In the genomic region with DNA sequence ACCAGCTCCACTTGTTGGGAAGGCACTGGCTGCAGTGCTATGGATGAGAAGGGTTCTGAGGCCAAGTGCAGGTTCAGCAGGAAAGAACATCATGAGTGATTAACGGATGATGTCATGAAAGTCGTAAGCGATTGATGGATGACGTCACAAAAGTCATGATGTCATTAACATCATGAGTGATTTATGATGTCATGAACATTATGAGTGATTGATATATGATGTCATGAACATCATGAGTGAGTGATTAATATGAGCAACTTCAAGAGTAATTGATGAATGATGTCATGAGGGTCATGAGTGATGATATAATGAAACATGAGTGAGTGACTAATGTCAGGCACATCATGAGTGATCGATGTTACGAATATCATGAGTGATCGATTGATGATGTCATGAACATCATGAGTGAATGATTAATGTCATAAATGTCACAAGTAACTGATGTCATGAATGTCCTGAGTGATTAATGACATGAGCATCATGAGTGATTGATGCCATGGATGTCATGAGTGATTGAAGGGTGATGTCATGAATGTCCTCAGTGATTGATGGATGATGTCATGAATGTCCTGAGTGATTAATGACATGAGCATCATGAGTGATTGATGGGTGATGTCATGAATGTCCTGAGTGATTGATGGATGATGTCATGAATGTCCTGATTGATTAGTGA, we compare ENCODE assay signal across 22 cellular contexts.
A peak's percentile ranks its signal among the peaks of the same experiment; 100 is the strongest.
DNase-seq lines count a peak whose midpoint lies in the region; ATAC-seq, FAIRE-seq and TF ChIP-seq lines count a peak whose summit lies in the region.
"Had no signal": no experiment of that assay in that cellular context is flagged by ENCODE, and none has a peak within 500 bp of the region (broad histone marks: within the 10 kb centered on the region; RNA-seq: fewer than 3 reads in every experiment).

No MANE protein-coding gene starts in this region.

- H3K36me3 Mint-ChIP-seq in CD8-positive, alpha-beta T cell = no peaks in the 10 kb centered on the region
- H3K36me3 Mint-ChIP-seq: CD4-positive, CD25-positive, alpha-beta regulatory T cell had no signal

- H4K20me1 ChIP-seq in endothelial cell of umbilical vein (replicated peaks; ENCODE audit: control insufficient read depth, extremely low read depth, insufficient read depth, low read length) = no peaks in the 10 kb centered on the region
- H4K20me1 ChIP-seq: BLaER1 had no signal

- TF ChIP-seq EP300 in A549 (IDR thresholded peaks at IDR 0.05) = no peak
- TF ChIP-seq EP300 in Ishikawa (IDR thresholded peaks at IDR 0.05; ENCODE audit: borderline replicate concordance) = no peak
- TF ChIP-seq EP300 in sigmoid colon (IDR thresholded peaks at IDR 0.05) = no peak

- H3K4me2 ChIP-seq in A549 = no peak overlapping the region
- no peak overlapping the region for H3K4me2 ChIP-seq in endothelial cell of umbilical vein (ENCODE audit: insufficient read depth, low read length)
- H3K4me2 ChIP-seq: BLaER1 had no signal

- peak in 1 of 2 experiments; percentile 5 for DNase-seq in A549 (ENCODE audit: low read depth in 1 of 2, low spot score in 1 of 2)
- DNase-seq in RPMI7951 (ENCODE audit: low read depth) = peak; percentile 7
- no peak for DNase-seq in endothelial cell of umbilical vein (ENCODE audit: low read depth, low spot score)
- no peak for DNase-seq in CD8-positive, alpha-beta T cell
- DNase-seq in sigmoid colon = no peak
- DNase-seq in substantia nigra (lab: John Stamatoyannopoulos, UW) = no peak
- DNase-seq: CD4-positive, CD25-positive, alpha-beta regulatory T cell; KG1; MM.1S; NCI-H1048; NCI-H1417; NCI-H1694; NCI-H2029 treated with DMSO at 0.1 percent for 48 hours; NCI-H226; NCI-H510A; NCI-H69; SHP77 treated with DMSO at 0.1 percent for 48 hours had no signal

- H3K9ac ChIP-seq in endothelial cell of umbilical vein (replicated peaks; ENCODE audit: extremely low read depth, insufficient read depth, low read length) = no peak overlapping the region
- H3K9ac ChIP-seq: BLaER1 had no signal

- H3K9me3 ChIP-seq in A549 (peaks cover 6% of the 10 kb centered on the region; the same call in 2 of the 3 replicates), endothelial cell of umbilical vein (replicated peaks; ENCODE audit: control insufficient read depth, insufficient read depth, low read length) (peaks cover 8% of the 10 kb centered on the region), sigmoid colon (peaks cover 2 to 6% (median 2%) of the 10 kb centered on the region in 4 donors)
- no peaks in the 10 kb centered on the region for H3K9me3 ChIP-seq in CD8-positive, alpha-beta T cell (ENCODE audit: low read length)

- BruUV-seq in endothelial cell of umbilical vein (replicated peaks; lab: Mats Ljungman, UMichigan) = no TSS peak

- H3K79me2 ChIP-seq in endothelial cell of umbilical vein (ENCODE audit: control insufficient read depth, insufficient read depth, low read length) = no peaks in the 10 kb centered on the region

- CTCF ChIA-PET in A549 (lab: Yijun Ruan, JAX) = no interaction called here
- CTCF ChIA-PET in endothelial cell of umbilical vein (lab: Charles Lee) = no interaction called here
- CTCF ChIA-PET in CD8-positive, alpha-beta T cell (lab: Charles Lee) = no interaction called here

- no peak for TF ChIP-seq CTCF in A549 (IDR thresholded peaks at IDR 0.05)
- TF ChIP-seq CTCF in endothelial cell of umbilical vein (IDR thresholded peaks at IDR 0.05; ENCODE audit: extremely low read depth in 1 of 2, insufficient read depth in 1 of 2, low read depth in 1 of 2, low read length in 2 of 2) = no peak
- TF ChIP-seq CTCF in CD8-positive, alpha-beta T cell (IDR thresholded peaks at IDR 0.05) = no peak
- no peak for TF ChIP-seq CTCF in sigmoid colon (IDR thresholded peaks at IDR 0.05)

- H3K27me3 Mint-ChIP-seq in CD8-positive, alpha-beta T cell (ENCODE audit: low read depth) = peaks cover 13% of the 10 kb centered on the region
- H3K27me3 Mint-ChIP-seq: CD4-positive, CD25-positive, alpha-beta regulatory T cell had no signal

- 12% methylated on average over 7 of the region's 7 CpGs for WGBS in A549 (ENCODE audit: missing lambda C conversion rate)
- WGBS in sigmoid colon, 2 donors = 78 to 81% methylated on average over 7 of the region's 7 CpGs

- POLR2A ChIA-PET in A549 (lab: Yijun Ruan, JAX) (no interaction called here), endothelial cell of umbilical vein (lab: Charles Lee) (no interaction called here)
- POLR2A ChIA-PET in CD8-positive, alpha-beta T cell (lab: Charles Lee) = no interaction called here

- no peaks in the 10 kb centered on the region for H3K4me1 Mint-ChIP-seq in CD8-positive, alpha-beta T cell (ENCODE audit: low read depth)
- H3K4me1 Mint-ChIP-seq: CD4-positive, CD25-positive, alpha-beta regulatory T cell had no signal

- H3K36me3 ChIP-seq in endothelial cell of umbilical vein (ENCODE audit: control insufficient read depth in 2 of 2, extremely low read depth in 1 of 2, insufficient read depth in 2 of 2, low read length in 2 of 2) (no peaks in the 10 kb centered on the region), sigmoid colon (peaks cover 0 to 3% (median 0%) of the 10 kb centered on the region in 4 donors)
- H3K36me3 ChIP-seq in CD8-positive, alpha-beta T cell (ENCODE audit: insufficient read depth, low read length) = no peaks in the 10 kb centered on the region
- H3K36me3 ChIP-seq: BLaER1 had no signal

- H3K27ac ChIP-seq in A549 = no peak overlapping the region
- no peak overlapping the region for H3K27ac ChIP-seq in endothelial cell of umbilical vein (ENCODE audit: insufficient read depth, low read depth, low read length)
- no peak overlapping the region for H3K27ac ChIP-seq in CD8-positive, alpha-beta T cell (ENCODE audit: low read depth, low read length)
- H3K27ac ChIP-seq in sigmoid colon = no peak overlapping the region
- no peak overlapping the region for H3K27ac ChIP-seq in substantia nigra (ENCODE audit: low read depth, low read length, poor library complexity, severe bottlenecking)
- H3K27ac ChIP-seq: BLaER1 had no signal

- no peak overlapping the region for H3K27ac Mint-ChIP-seq in CD8-positive, alpha-beta T cell
- H3K27ac Mint-ChIP-seq: CD4-positive, CD25-positive, alpha-beta regulatory T cell had no signal

- dilution Hi-C loops in endothelial cell of umbilical vein (cut with MboI; ENCODE audit: extremely low pct_ligation_motif_present, low sequenced_read_pairs) = no loop called here

- intact Hi-C loops in endothelial cell of umbilical vein (cut with micrococcal nuclease) = no loop called here
- intact Hi-C loops in CD8-positive, alpha-beta T cell (cut with DNase I, micrococcal nuclease) = no loop called here
- intact Hi-C loops in sigmoid colon (cut with DNase I) = no loop called here

- H3K9me1 ChIP-seq in endothelial cell of umbilical vein (replicated peaks; ENCODE audit: control insufficient read depth, extremely low read depth, insufficient read depth, low read length) = no peaks in the 10 kb centered on the region

- FAIRE-seq in A549 (lab: Jason Lieb, UNC) (no peak), endothelial cell of umbilical vein (lab: Jason Lieb, UNC) (no peak)
- FAIRE-seq: D721Med, G401.6 had no signal

- H3K27me3 ChIP-seq in endothelial cell of umbilical vein (ENCODE audit: control insufficient read depth in 2 of 2, insufficient read depth in 2 of 2, low read length in 2 of 2) (no peaks in the 10 kb centered on the region), sigmoid colon (no peaks in the 10 kb centered on the region)
- H3K27me3 ChIP-seq in CD8-positive, alpha-beta T cell (ENCODE audit: insufficient read depth, low read length) = no peaks in the 10 kb centered on the region
- H3K27me3 ChIP-seq: BLaER1 had no signal

- TF ChIP-seq POLR2A in A549 (IDR thresholded peaks at IDR 0.05; ENCODE audit: low read length) (no peak), endothelial cell of umbilical vein (IDR thresholded peaks at IDR 0.05; ENCODE audit: low read depth, low read length) (no peak), sigmoid colon (IDR thresholded peaks at IDR 0.05) (no peak)

- H3K9me3 Mint-ChIP-seq in CD8-positive, alpha-beta T cell = peaks cover 6% of the 10 kb centered on the region

- H2AFZ ChIP-seq in endothelial cell of umbilical vein (ENCODE audit: low read depth, low read length) = no peak overlapping the region

- H3K4me1 ChIP-seq in A549 (no peaks in the 10 kb centered on the region), endothelial cell of umbilical vein (ENCODE audit: control insufficient read depth, extremely low read depth, insufficient read depth, low read length) (no peaks in the 10 kb centered on the region), sigmoid colon (no peaks in the 10 kb centered on the region)
- no peaks in the 10 kb centered on the region for H3K4me1 ChIP-seq in CD8-positive, alpha-beta T cell (ENCODE audit: insufficient read depth, low read length)
- H3K4me1 ChIP-seq: BLaER1 had no signal

- H3K4me3 Mint-ChIP-seq in CD8-positive, alpha-beta T cell = no peak overlapping the region
- H3K4me3 Mint-ChIP-seq: CD4-positive, CD25-positive, alpha-beta regulatory T cell had no signal

- ATAC-seq in A549 = no peak
- ATAC-seq in CD8-positive, alpha-beta T cell = no peak
- ATAC-seq: HCT116 had no signal

- TF ChIP-seq RAD21 in A549 (conservative IDR thresholded peaks at IDR 0.05 in 1 of 2, IDR thresholded peaks at IDR 0.05 in 1 of 2) (no peak), Ishikawa (IDR thresholded peaks at IDR 0.05; ENCODE audit: low read depth) (no peak)

- no peak overlapping the region for H3K4me3 ChIP-seq in A549
- H3K4me3 ChIP-seq in endothelial cell of umbilical vein (replicated peaks in 1 of 3; ENCODE audit: insufficient read depth in 1 of 3, low read depth in 1 of 3, low read length in 3 of 3) = no peak overlapping the region
- no peak overlapping the region for H3K4me3 ChIP-seq in CD8-positive, alpha-beta T cell (ENCODE audit: low read depth, low read length)
- H3K4me3 ChIP-seq in sigmoid colon = no peak overlapping the region
- H3K4me3 ChIP-seq: BLaER1 had no signal

TF ChIP-seq in A549, 52 proteins besides CTCF, POLR2A, EP300 and RAD21:
- no peak for TF ChIP-seq HOXA7 (CRISPR knock-in tag; IDR thresholded peaks at IDR 0.05)
- no peak for TF ChIP-seq FOSL2 (IDR thresholded peaks at IDR 0.05)
- peak; percentile 74 for TF ChIP-seq FOSL2 (CRISPR knock-in tag; IDR thresholded peaks at IDR 0.05)

TF ChIP-seq in Ishikawa, 13 proteins besides CTCF, POLR2A, EP300 and RAD21:
- TF ChIP-seq, protein P1, sequence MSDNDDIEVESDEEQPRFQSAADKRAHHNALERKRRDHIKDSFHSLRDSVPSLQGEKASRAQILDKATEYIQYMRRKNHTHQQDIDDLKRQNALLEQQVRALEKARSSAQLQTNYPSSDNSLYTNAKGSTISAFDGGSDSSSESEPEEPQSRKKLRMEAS (IDR thresholded peaks at IDR 0.05) = no peak
- TF ChIP-seq TCF12 (IDR thresholded peaks at IDR 0.05; ENCODE audit: low read depth) (no peak), CREB1 (IDR thresholded peaks at IDR 0.05; ENCODE audit: low read depth) (0 out of 2 replicates have a peak, but pooled peaks have one; percentile 18)

TF ChIP-seq in endothelial cell of umbilical vein, 7 proteins besides CTCF, POLR2A, EP300 and RAD21:
- TF ChIP-seq, protein P1 (IDR thresholded peaks at IDR 0.05; ENCODE audit: insufficient read depth, insufficient read length) = no peak
- TF ChIP-seq JUN (IDR thresholded peaks at IDR 0.05; ENCODE audit: borderline replicate concordance, insufficient read depth, insufficient read length, low read depth) = peak; percentile 45
